ENCODE assay signal across 13 cellular contexts in the genomic region with DNA sequence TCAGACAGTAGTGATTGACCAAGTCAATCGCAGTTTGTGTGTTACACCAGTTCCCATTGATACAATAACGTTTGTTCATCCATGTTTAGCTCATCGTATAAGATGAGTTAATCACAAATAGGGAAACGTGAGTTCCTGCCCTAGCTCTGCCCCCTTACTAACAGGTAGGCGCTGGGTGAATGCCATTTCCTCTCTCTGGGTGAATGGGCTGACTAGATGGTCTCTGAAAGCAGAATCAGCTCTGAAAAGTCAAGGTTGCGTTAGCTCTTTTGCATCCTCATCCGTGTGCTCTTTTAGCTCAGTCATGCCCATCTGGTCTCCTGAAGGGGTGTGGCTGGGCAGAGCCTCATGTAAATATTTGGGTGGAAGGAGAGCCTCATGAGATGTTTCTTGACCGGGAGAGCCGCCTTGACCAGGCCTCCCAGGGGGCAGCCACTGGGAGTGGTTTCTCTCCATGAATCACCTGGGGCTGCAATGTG.
A peak's percentile ranks its signal among the peaks of the same experiment; 100 is the strongest.
DNase-seq lines count a peak whose midpoint lies in the region; ATAC-seq lines count a peak whose summit lies in the region.
"Had no signal": no experiment of that assay in that cellular context is flagged by ENCODE, and none has a peak within 500 bp of the region (broad histone marks: within the 10 kb centered on the region; RNA-seq: fewer than 3 reads in every experiment).

No MANE protein-coding gene starts in this region.

- H3K9me2 ChIP-seq in Karpas-422 (replicated peaks; ENCODE audit: insufficient read depth, low read length) = no peaks in the 10 kb centered on the region

- POLR2A ChIA-PET in activated CD4-positive, alpha-beta T cell treated with anti-CD3 and anti-CD28 coated beads, Interleukin-2, amount 10 ng/mL, durations not matched to agents 7 days and 5 days (lab: Charles Lee) = interaction anchor here (0.7 to 1.5 kb wide), 3 partner anchors 15 to 29 kb away, joined by 3 to 9 read pairs (median 3); no protein-coding TSS in a partner anchor

- CTCF ChIA-PET in activated CD4-positive, alpha-beta T cell treated with anti-CD3 and anti-CD28 coated beads, Interleukin-2, amount 10 ng/mL, durations not matched to agents 7 days and 5 days (lab: Charles Lee) = interaction anchor here (0.6 to 9.8 kb wide), 10 partner anchors 11 to 437 kb away, joined by 3 to 142 read pairs (median 8); a partner anchor contains a TSS

- peak overlapping the region; percentile 71 for H3K9ac ChIP-seq in Karpas-422 (ENCODE audit: low read length)

- ATAC-seq in GM21786 (IDR thresholded peaks at IDR 0.05; ENCODE audit: unreplicated experiment) = peak; percentile 50
- ATAC-seq: A549 had no signal

- H4K20me1 ChIP-seq in Karpas-422 (ENCODE audit: insufficient read depth, low read depth, low read length) = no peaks in the 10 kb centered on the region

- peak overlapping the region; percentile 68 for H3K4me2 ChIP-seq in Karpas-422 (ENCODE audit: low read depth, low read length, poor library complexity, severe bottlenecking)
- H3K4me2 ChIP-seq: A549 had no signal

- peaks cover 78% of the 10 kb centered on the region for H3K4me1 Mint-ChIP-seq in activated CD4-positive, alpha-beta T cell treated with anti-CD3 and anti-CD28 coated beads, Interleukin-2, amount 10 ng/mL, durations not matched to agents 7 days and 5 days

- H3K27ac ChIP-seq in Karpas-422 (ENCODE audit: low read length) (peak overlapping the region; percentile 98), skin epidermis (peak overlapping the region in 12 of 21 experiments; percentile 18 to 88 (median 67))
- H3K27ac ChIP-seq: A549 had no signal

- H3K36me3 ChIP-seq in Karpas-422 (ENCODE audit: insufficient read depth, low read length) = no peaks in the 10 kb centered on the region

- H2AFZ ChIP-seq in Karpas-422 (ENCODE audit: low read length) = no peak overlapping the region

- H3K4me3 ChIP-seq in Karpas-422 (ENCODE audit: low read length) (peak overlapping the region; percentile 44), skin epidermis (no peak overlapping the region)
- H3K4me3 ChIP-seq: A549 had no signal

- H3K27me3 ChIP-seq in Karpas-422 (ENCODE audit: low read length) = no peaks in the 10 kb centered on the region

- H3K4me1 ChIP-seq in Karpas-422 (ENCODE audit: low read length) = peaks cover 87% of the 10 kb centered on the region
- H3K4me1 ChIP-seq: A549 had no signal

- no peak for DNase-seq in activated CD4-positive, alpha-beta T cell treated with anti-CD3 and anti-CD28 coated beads, Interleukin-2, amount 10 ng/mL, durations not matched to agents 7 days and 5 days
- no peak for DNase-seq in activated CD4-positive, alpha-beta T cell treated with anti-CD3 and anti-CD28 coated beads for 4 hours
- DNase-seq in Karpas-422 (peak; percentile 97), ecto neural progenitor cell (ENCODE audit: low spot score) (no peak)
- DNase-seq in activated CD4-positive, CD25-positive, alpha-beta regulatory T cell (lab: John Stamatoyannopoulos, UW) = no peak
- no peak for DNase-seq in stimulated activated CD4-positive, alpha-beta T cell treated with anti-CD3 and anti-CD28 coated beads, Interleukin-2, amount 100 ng/mL, for 48 hours
- DNase-seq: activated CD4-positive, alpha-beta T cell treated with anti-CD3 and anti-CD28 coated beads for 1 hour; mesenchymal stem cell; MV-4-11; small intestine had no signal

- no peaks in the 10 kb centered on the region for H3K79me2 ChIP-seq in Karpas-422 (ENCODE audit: low read length)

- H3K9me3 ChIP-seq in Karpas-422 (ENCODE audit: low read length) = no peaks in the 10 kb centered on the region
- H3K9me3 ChIP-seq: A549 had no signal

- H3K36me3 Mint-ChIP-seq in activated CD4-positive, alpha-beta T cell treated with anti-CD3 and anti-CD28 coated beads, Interleukin-2, amount 10 ng/mL, durations not matched to agents 7 days and 5 days (ENCODE audit: low read depth) = peaks cover 21% of the 10 kb centered on the region

- no peaks in the 10 kb centered on the region for H3K27me3 Mint-ChIP-seq in activated CD4-positive, alpha-beta T cell treated with anti-CD3 and anti-CD28 coated beads, Interleukin-2, amount 10 ng/mL, durations not matched to agents 7 days and 5 days

- peaks cover 6% of the 10 kb centered on the region for H3K9me3 Mint-ChIP-seq in activated CD4-positive, alpha-beta T cell treated with anti-CD3 and anti-CD28 coated beads, Interleukin-2, amount 10 ng/mL, durations not matched to agents 7 days and 5 days

- H3K4me3 Mint-ChIP-seq in activated CD4-positive, alpha-beta T cell treated with anti-CD3 and anti-CD28 coated beads, Interleukin-2, amount 10 ng/mL, durations not matched to agents 7 days and 5 days = no peak overlapping the region

- peak overlapping the region; percentile 95 for H3K27ac Mint-ChIP-seq in activated CD4-positive, alpha-beta T cell treated with anti-CD3 and anti-CD28 coated beads, Interleukin-2, amount 10 ng/mL, durations not matched to agents 7 days and 5 days
